ENCODE assay signal across 13 cellular contexts in genomic region chr4:77776182-77777134, GRCh38. TPM values are rescaled to one million over a fixed set of nuclear protein-coding genes. Genes with fewer than 3 reads are reported as not detected.
DNase-seq lines count a peak whose midpoint lies in the region; ATAC-seq and TF ChIP-seq lines count a peak whose summit lies in the region.
"Had no signal": no experiment of that assay in that cellular context is flagged by ENCODE, and none has a peak within 500 bp of the region (broad histone marks: within the 10 kb centered on the region; RNA-seq: fewer than 3 reads in every experiment).

No MANE protein-coding gene starts in this region.

- H3K36me3 Mint-ChIP-seq in GM23338 (ENCODE audit: low read depth): no peaks in the 10 kb centered on the region
- H3K36me3 Mint-ChIP-seq in activated CD4-positive, alpha-beta T cell treated with anti-CD3 and anti-CD28 coated beads for 36 hours (ENCODE audit: low read depth): peaks cover 36% of the 10 kb centered on the region

- H4K20me1 ChIP-seq in GM23338 (replicated peaks; ENCODE audit: insufficient read depth): no peaks in the 10 kb centered on the region; the same call in 1 of the 2 replicates

- no peaks in the 10 kb centered on the region for H3F3A ChIP-seq in GM23338 (replicated peaks; ENCODE audit: low read depth)

- H3K9me3 ChIP-seq in left ventricle myocardium inferior (replicated peaks): no peaks in the 10 kb centered on the region

- TF ChIP-seq CTCF in GM23338 (conservative IDR thresholded peaks at IDR 0.05; ENCODE audit: low read depth in 2 of 2) (no peak), left ventricle myocardium inferior (IDR thresholded peaks at IDR 0.05; ENCODE audit: borderline replicate concordance) (no peak), brain microvascular endothelial cell (IDR thresholded peaks at IDR 0.05; ENCODE audit: low read depth, low read length, missing control alignments) (no peak)

- no peak overlapping the region for H3K4me2 ChIP-seq in GM23338

- H3K4me1 Mint-ChIP-seq in GM23338: peaks cover 27% of the 10 kb centered on the region
- H3K4me1 Mint-ChIP-seq in activated CD4-positive, alpha-beta T cell treated with anti-CD3 and anti-CD28 coated beads for 36 hours: peaks cover 34% of the 10 kb centered on the region

- peaks cover 17% of the 10 kb centered on the region for H3K79me2 ChIP-seq in GM23338 (replicated peaks; ENCODE audit: insufficient read depth)

- intact Hi-C loops in left ventricle myocardium inferior (cut with micrococcal nuclease): no loop called here
- intact Hi-C loops in activated CD4-positive, alpha-beta T cell treated with anti-CD3 and anti-CD28 coated beads for 36 hours (cut with DNase I, micrococcal nuclease): no loop called here

- POLR2A ChIA-PET in activated CD4-positive, alpha-beta T cell treated with anti-CD3 and anti-CD28 coated beads for 36 hours (lab: Charles Lee): interaction anchor here (0.8 kb wide), 1 partner anchor 112 kb away, joined by 4 read pairs; no protein-coding TSS in a partner anchor

- no peaks in the 10 kb centered on the region for H3K27me3 ChIP-seq in GM23338 (ENCODE audit: insufficient read depth)
- no peaks in the 10 kb centered on the region for H3K27me3 ChIP-seq in left ventricle myocardium inferior (ENCODE audit: low read depth)
- H3K27me3 ChIP-seq in brain microvascular endothelial cell (replicated peaks): no peaks in the 10 kb centered on the region
- H3K27me3 ChIP-seq: foreskin keratinocyte had no signal

- H3K36me3 ChIP-seq in GM23338 (ENCODE audit: insufficient read depth) (no peaks in the 10 kb centered on the region), left ventricle myocardium inferior (peaks cover 21% of the 10 kb centered on the region), brain microvascular endothelial cell (replicated peaks) (no peaks in the 10 kb centered on the region)

- H3K4me3 ChIP-seq in GM23338 (no peak overlapping the region), left ventricle myocardium inferior (no peak overlapping the region), brain microvascular endothelial cell (ENCODE audit: low read depth, low read length) (no peak overlapping the region)

- peak; percentile 0 for DNase-seq in A172 (ENCODE audit: low spot score)
- DNase-seq in GM23338 (ENCODE audit: low spot score): no peak
- DNase-seq in amniotic epithelial cell (ENCODE audit: low read depth): peak; percentile 52
- no peak for DNase-seq in left lobe of liver (ENCODE audit: low spot score)
- no peak for DNase-seq in left ventricle myocardium inferior
- DNase-seq in activated CD4-positive, alpha-beta T cell treated with anti-CD3 and anti-CD28 coated beads for 36 hours: no peak
- DNase-seq in brain microvascular endothelial cell: no peak
- DNase-seq: activated CD4-positive, alpha-beta T cell treated with anti-CD3 and anti-CD28 coated beads, Interleukin-2, amount 50 U/mL, for 1 hour; activated naive CD4-positive, alpha-beta T cell; EL; NCI-H2171 had no signal

- CTCF ChIA-PET in activated CD4-positive, alpha-beta T cell treated with anti-CD3 and anti-CD28 coated beads for 36 hours (lab: Charles Lee): interaction anchor here (0.6 kb wide), 2 partner anchors 13 to 134 kb away, joined by 3 read pairs; no protein-coding TSS in a partner anchor

- no peak overlapping the region for H3K4me3 Mint-ChIP-seq in GM23338
- no peak overlapping the region for H3K4me3 Mint-ChIP-seq in activated CD4-positive, alpha-beta T cell treated with anti-CD3 and anti-CD28 coated beads for 36 hours

- no peaks in the 10 kb centered on the region for H3K9me3 Mint-ChIP-seq in GM23338
- H3K9me3 Mint-ChIP-seq in activated CD4-positive, alpha-beta T cell treated with anti-CD3 and anti-CD28 coated beads for 36 hours (ENCODE audit: low read depth): no peaks in the 10 kb centered on the region

- no peak overlapping the region for H2AFZ ChIP-seq in GM23338

- H3K27ac ChIP-seq in GM23338 (ENCODE audit: low read depth) (no peak overlapping the region), left ventricle myocardium inferior (replicated peaks) (no peak overlapping the region), brain microvascular endothelial cell (no peak overlapping the region)
- H3K27ac ChIP-seq: foreskin keratinocyte had no signal

- ATAC-seq in GM23338 (no peak), left lobe of liver (peak; percentile 21), HG03378 (IDR thresholded peaks at IDR 0.05; ENCODE audit: unreplicated experiment) (no peak)
- ATAC-seq in activated CD4-positive, alpha-beta T cell treated with anti-CD3 and anti-CD28 coated beads for 36 hours: no peak
- ATAC-seq: foreskin keratinocyte had no signal

- H3K9me2 ChIP-seq in GM23338 (ENCODE audit: insufficient read depth): no peaks in the 10 kb centered on the region

- peaks cover 36% of the 10 kb centered on the region for H3K4me1 ChIP-seq in GM23338 (ENCODE audit: insufficient read depth)
- peaks cover 29% of the 10 kb centered on the region for H3K4me1 ChIP-seq in left ventricle myocardium inferior

- H3K27ac Mint-ChIP-seq in GM23338: 0 out of 2 replicates have a peak overlapping the region, but pooled peaks have one; percentile 8
- no peak overlapping the region for H3K27ac Mint-ChIP-seq in activated CD4-positive, alpha-beta T cell treated with anti-CD3 and anti-CD28 coated beads for 36 hours

- no peaks in the 10 kb centered on the region for H3K27me3 Mint-ChIP-seq in GM23338 (ENCODE audit: insufficient read depth, low read depth, poor library complexity)
- H3K27me3 Mint-ChIP-seq in activated CD4-positive, alpha-beta T cell treated with anti-CD3 and anti-CD28 coated beads for 36 hours: no peaks in the 10 kb centered on the region

- in situ Hi-C loops in brain microvascular endothelial cell (cut with HindIII; ENCODE audit: low pct_ligation_motif_present, low sequenced_read_pairs): no loop called here

TF ChIP-seq in GM23338, 12 proteins besides CTCF, POLR2A, EP300 and RAD21:
- TF ChIP-seq REST (IDR thresholded peaks at IDR 0.05; ENCODE audit: unreplicated experiment): no peak
- no peak for TF ChIP-seq STAT1 (IDR thresholded peaks at IDR 0.05; ENCODE audit: unreplicated experiment)

RNA-seq across cellular contexts. Expression of gene CNOT6L, which starts 42.7 kb away (rescaled TPM):
- 4.6 and 4.7 TPM in 2 replicates for total RNA-seq in A172 (2014; rRNA removed; shearing (Covaris generic))
- 13.9 and 15.5 TPM in 2 replicates for total RNA-seq in GM23338 (2014; rRNA removed; shearing (Covaris generic))
- 3.2 TPM in 2 replicates for polyA plus RNA-seq in GM23338 (2016; fragmentation: Nextera tagmentation; extraction: Ambion mirVana)
- total RNA-seq in left lobe of liver (20.5 TPM), left ventricle myocardium inferior (21.8 TPM)
- 100 to 1,000 TPM; 111 to 122 TPM for total RNA-seq in activated CD4-positive, alpha-beta T cell treated with anti-CD3 and anti-CD28 coated beads for 36 hours

Comparison
In these comparisons a context has a peak if more than half of its experiments do, and no peak if none do; other contexts are left out.
1. DNase-seq: peak in A172 (single experiment) and amniotic epithelial cell (single experiment); none in GM23338 (single experiment), left lobe of liver (single experiment), left ventricle myocardium inferior (single experiment), activated CD4-positive, alpha-beta T cell treated with anti-CD3 and anti-CD28 coated beads for 36 hours (single experiment) and brain microvascular endothelial cell (single experiment).